ENCODE assay signal across 10 cellular contexts in genomic region chr12:95726903-95727302, GRCh38.
"Had no signal": no experiment of that assay in that cellular context is flagged by ENCODE, and none has a peak within 500 bp of the region (broad histone marks: within the 10 kb centered on the region; RNA-seq: fewer than 3 reads in every experiment).

No MANE protein-coding gene starts in this region.

- H3K27ac Mint-ChIP-seq: GM23338, H9, HFFc6 had no signal

- H2AFZ ChIP-seq: GM23248, GM23338 had no signal

- H3K4me3 ChIP-seq: GM23248, GM23338, HAP-1 had no signal

- H3K4me3 Mint-ChIP-seq: GM23338, H9, HFFc6 had no signal

- H3K27ac ChIP-seq: GM23248 had no signal

- DNase-seq: GM23248, GOT3, H7, H9, HCEC 1CT, HFFc6 had no signal

- H3K9ac ChIP-seq: GM23248 had no signal

- H3K4me2 ChIP-seq: GM23338 had no signal

- FAIRE-seq: H1 had no signal

- H3K36me3 ChIP-seq: HAP-1 had no signal

- ATAC-seq: GM23338, HCT116 had no signal
